ENCODE assay signal across 15 cellular contexts in the genomic region with DNA sequence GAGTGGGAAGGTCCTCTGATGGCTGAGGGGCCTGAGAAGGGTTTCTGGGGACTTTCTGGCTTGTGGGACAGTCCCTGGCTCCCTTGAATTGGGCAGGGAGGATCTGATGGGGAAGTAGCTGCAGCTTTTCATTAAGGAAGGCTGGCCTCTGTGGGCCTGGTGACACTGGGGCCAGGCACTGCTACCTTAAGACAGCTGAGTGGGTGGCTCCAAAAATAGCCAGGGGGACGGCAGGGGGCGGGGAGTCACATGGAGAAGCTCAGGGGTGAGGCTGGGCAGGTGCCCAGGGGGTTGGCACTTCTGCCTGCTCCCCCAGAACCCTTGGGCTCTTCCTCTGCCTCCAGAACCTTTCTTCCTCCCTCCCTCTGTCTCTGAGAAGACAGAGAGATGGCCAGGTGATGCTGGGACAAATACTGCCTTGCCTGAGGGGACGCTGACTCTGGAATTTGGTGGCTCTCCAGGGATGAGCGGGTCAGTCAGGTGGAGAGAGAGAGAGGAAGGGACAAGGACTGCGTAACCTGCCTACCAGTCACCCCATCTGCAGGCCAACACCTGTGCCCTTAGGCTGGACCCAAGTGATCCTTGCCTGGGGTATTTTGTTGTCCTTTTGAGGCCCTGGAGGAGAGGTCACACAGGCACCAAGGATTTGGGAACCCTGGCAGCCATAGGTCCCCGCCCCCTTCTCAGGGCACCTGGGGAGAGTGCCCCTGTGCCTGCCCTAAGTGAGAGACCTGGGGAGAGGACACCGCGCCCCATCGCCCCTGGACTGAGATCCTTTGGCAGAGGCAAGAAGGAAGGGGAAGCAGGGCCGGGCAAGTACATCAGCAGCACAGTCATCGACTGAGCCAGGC. TPM values are rescaled to one million over a fixed set of nuclear protein-coding genes. Genes with fewer than 3 reads are reported as not detected.
A peak's percentile ranks its signal among the peaks of the same experiment; 100 is the strongest.
DNase-seq lines count a peak whose midpoint lies in the region; ATAC-seq and TF ChIP-seq lines count a peak whose summit lies in the region.
"Had no signal": no experiment of that assay in that cellular context is flagged by ENCODE, and none has a peak within 500 bp of the region (broad histone marks: within the 10 kb centered on the region; RNA-seq: fewer than 3 reads in every experiment).

No MANE protein-coding gene starts in this region.

- no peak overlapping the region for H3K4me3 ChIP-seq in GM12865 (ENCODE audit: low read depth, low read length)

- H3K9me3 Mint-ChIP-seq in activated naive CD8-positive, alpha-beta T cell treated with anti-CD3 and anti-CD28 coated beads for 36 hours = peaks cover 4% of the 10 kb centered on the region
- no peaks in the 10 kb centered on the region for H3K9me3 Mint-ChIP-seq in neural crest cell
- H3K9me3 Mint-ChIP-seq: CD8-positive, alpha-beta T cell; natural killer cell had no signal

- DNase-seq in GM12865 (ENCODE audit: low read depth) (peak; percentile 45), neural crest cell (ENCODE audit: low read depth, low spot score) (no peak), C1 segment of cervical spinal cord (lab: John Stamatoyannopoulos, UW) (no peak), NCI-H1694 (lab: John Stamatoyannopoulos, UW) (no peak)
- DNase-seq in activated naive CD8-positive, alpha-beta T cell treated with anti-CD3 and anti-CD28 coated beads for 36 hours = peak; percentile 40
- DNase-seq: CD8-positive, alpha-beta T cell; effector CD4-positive, alpha-beta T cell; foreskin keratinocyte; natural killer cell; NCI-H446; T1000 had no signal

- H3K36me3 Mint-ChIP-seq in activated naive CD8-positive, alpha-beta T cell treated with anti-CD3 and anti-CD28 coated beads for 36 hours = peaks cover 3% of the 10 kb centered on the region
- no peaks in the 10 kb centered on the region for H3K36me3 Mint-ChIP-seq in neural crest cell (ENCODE audit: low read depth)
- H3K36me3 Mint-ChIP-seq: CD8-positive, alpha-beta T cell; natural killer cell had no signal

- no peaks in the 10 kb centered on the region for H3K27me3 Mint-ChIP-seq in activated naive CD8-positive, alpha-beta T cell treated with anti-CD3 and anti-CD28 coated beads for 36 hours
- H3K27me3 Mint-ChIP-seq in neural crest cell (ENCODE audit: low read depth) = no peaks in the 10 kb centered on the region

- H3K4me1 Mint-ChIP-seq in activated naive CD8-positive, alpha-beta T cell treated with anti-CD3 and anti-CD28 coated beads for 36 hours = peaks cover 39% of the 10 kb centered on the region
- H3K4me1 Mint-ChIP-seq in neural crest cell = peaks cover 35% of the 10 kb centered on the region

- TF ChIP-seq CTCF in GM12865 (IDR thresholded peaks at IDR 0.05; ENCODE audit: insufficient read depth, low read depth, low read length, missing control alignments) (no peak), neural crest cell (conservative IDR thresholded peaks at IDR 0.05) (no peak)

- H3K4me3 Mint-ChIP-seq in activated naive CD8-positive, alpha-beta T cell treated with anti-CD3 and anti-CD28 coated beads for 36 hours = no peak overlapping the region
- H3K4me3 Mint-ChIP-seq in neural crest cell = no peak overlapping the region
- H3K4me3 Mint-ChIP-seq: CD8-positive, alpha-beta T cell had no signal

- peak; percentile 49 for ATAC-seq in HG02610 (IDR thresholded peaks at IDR 0.05; ENCODE audit: unreplicated experiment)
- no peak for ATAC-seq in GM18519 (IDR thresholded peaks at IDR 0.05; ENCODE audit: low FRiP score, unreplicated experiment)
- ATAC-seq: CD8-positive, alpha-beta T cell; foreskin keratinocyte; natural killer cell; sciatic nerve had no signal

- peak overlapping the region; percentile 55 for H3K27ac Mint-ChIP-seq in activated naive CD8-positive, alpha-beta T cell treated with anti-CD3 and anti-CD28 coated beads for 36 hours
- H3K27ac Mint-ChIP-seq in neural crest cell (ENCODE audit: unreplicated experiment) = peak overlapping the region; percentile 39
- H3K27ac Mint-ChIP-seq: CD8-positive, alpha-beta T cell; natural killer cell had no signal

RNA-seq across cellular contexts. Expression of a gene that starts 1.7 kb away (rescaled TPM):
- total RNA-seq in activated naive CD8-positive, alpha-beta T cell treated with anti-CD3 and anti-CD28 coated beads for 36 hours = under 1 TPM in 1 of 2 experiments, not detected in 1; 0.38 TPM
- total RNA-seq in neural crest cell = not detected in 2 replicates
- total RNA-seq: foreskin keratinocyte, MCF 10A, natural killer cell had no signal

RNA-seq across cellular contexts. Expression of a gene that starts 13.6 kb away (rescaled TPM):
- 10 to 100 TPM; 50.9 to 52.0 TPM for total RNA-seq in activated naive CD8-positive, alpha-beta T cell treated with anti-CD3 and anti-CD28 coated beads for 36 hours
- total RNA-seq in neural crest cell = 67.1 and 68.8 TPM in 2 replicates

RNA-seq across cellular contexts. Expression of a gene that starts 34.1 kb away (rescaled TPM):
- total RNA-seq in activated naive CD8-positive, alpha-beta T cell treated with anti-CD3 and anti-CD28 coated beads for 36 hours = under 1 TPM; 0.47 to 0.66 TPM
- total RNA-seq in neural crest cell = 26.1 and 28.7 TPM in 2 replicates

RNA-seq across cellular contexts. Expression of a gene that starts 37.4 kb away (rescaled TPM):
- under 1 TPM; 0.72 to 0.78 TPM for total RNA-seq in activated naive CD8-positive, alpha-beta T cell treated with anti-CD3 and anti-CD28 coated beads for 36 hours
- 13.3 and 14.8 TPM in 2 replicates for total RNA-seq in neural crest cell

Comparison
In these comparisons a context has a peak if more than half of its experiments do, and no peak if none do; other contexts are left out.
1. DNase-seq: peak in GM12865 (single experiment) and activated naive CD8-positive, alpha-beta T cell treated with anti-CD3 and anti-CD28 coated beads for 36 hours (single experiment); none in neural crest cell (single experiment), C1 segment of cervical spinal cord (0 of 14) and NCI-H1694 (single experiment).
2. RNA of a gene that starts 34.1 kb away (total RNA-seq): 26.1 to 28.7 TPM in neural crest cell; 0.47 to 0.66 TPM in activated naive CD8-positive, alpha-beta T cell treated with anti-CD3 and anti-CD28 coated beads for 36 hours; every median in the first group is over 10 times any median in the second.